ENCODE assay signal across 12 cellular contexts in the genomic region with DNA sequence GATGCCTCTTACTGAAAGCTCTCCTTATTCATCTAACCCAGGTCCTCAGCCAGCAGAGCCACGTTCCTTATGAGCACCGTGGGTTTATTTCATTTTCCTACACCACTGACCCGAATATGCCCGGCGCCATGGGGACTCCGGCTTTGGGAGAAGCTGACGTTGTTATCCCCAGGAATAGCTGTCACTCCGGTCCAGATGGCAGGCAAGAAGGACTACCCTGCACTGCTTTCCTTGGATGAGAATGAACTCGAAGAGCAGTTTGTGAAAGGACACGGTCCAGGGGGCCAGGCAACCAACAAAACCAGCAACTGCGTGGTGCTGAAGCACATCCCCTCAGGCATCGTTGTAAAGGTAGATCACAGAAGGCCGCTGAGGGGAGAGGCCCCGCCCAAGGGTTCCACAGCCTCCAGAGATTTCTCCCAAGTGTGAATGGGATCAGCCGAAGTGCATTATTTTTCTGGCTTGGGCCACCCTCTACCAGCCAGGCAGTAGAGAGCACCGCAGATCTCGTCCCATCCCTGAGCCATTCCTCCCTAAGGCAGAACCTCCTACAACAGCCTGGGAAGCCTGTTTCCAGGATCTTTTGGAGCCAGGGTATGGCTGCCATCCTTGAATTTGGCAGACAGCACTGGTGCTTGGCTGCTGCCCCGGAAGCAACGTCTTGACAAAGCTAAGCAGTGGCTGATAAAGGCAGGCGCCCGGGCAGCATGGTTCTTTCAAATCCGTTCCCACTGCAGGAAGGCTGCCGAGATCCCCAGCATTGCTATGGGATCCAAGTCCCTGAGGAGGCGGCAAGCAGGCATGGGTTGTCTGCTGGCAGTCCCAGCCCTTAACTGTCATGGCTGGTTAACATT. TPM values are rescaled to one million over a fixed set of nuclear protein-coding genes. Genes with fewer than 3 reads are reported as not detected.
DNase-seq lines count a peak whose midpoint lies in the region; ATAC-seq and TF ChIP-seq lines count a peak whose summit lies in the region.
"Had no signal": no experiment of that assay in that cellular context is flagged by ENCODE, and none has a peak within 500 bp of the region (broad histone marks: within the 10 kb centered on the region; RNA-seq: fewer than 3 reads in every experiment).

No MANE protein-coding gene starts in this region.

- H3K4me1 Mint-ChIP-seq in stimulated activated naive CD8-positive, alpha-beta T cell treated with anti-CD3 and anti-CD28 coated beads, Interleukin-15, Interleukin-2, amounts not matched to agents 100 ng/mL and 50 ng/mL, for 24 hours (ENCODE audit: low read depth), result peaks cover 45% of the 10 kb centered on the region
- no peaks in the 10 kb centered on the region for H3K4me1 Mint-ChIP-seq in neural progenitor cell

- H3K27me3 ChIP-seq in dorsolateral prefrontal cortex, result no peaks in the 10 kb centered on the region
- H3K27me3 ChIP-seq in neural progenitor cell, result no peaks in the 10 kb centered on the region
- no peaks in the 10 kb centered on the region for H3K27me3 ChIP-seq in body of pancreas
- H3K27me3 ChIP-seq: pancreas had no signal

- intact Hi-C loops in dorsolateral prefrontal cortex (cut with DNase I) (no loop called here), body of pancreas (cut with DNase I) (no loop called here)

- H2AFZ ChIP-seq in neural progenitor cell (replicated peaks), result no peak overlapping the region

- H3K27ac Mint-ChIP-seq in stimulated activated naive CD8-positive, alpha-beta T cell treated with anti-CD3 and anti-CD28 coated beads, Interleukin-15, Interleukin-2, amounts not matched to agents 100 ng/mL and 50 ng/mL, for 24 hours, result peak overlapping the region; percentile 72
- no peak overlapping the region for H3K27ac Mint-ChIP-seq in neural progenitor cell

- H3K9me3 ChIP-seq in neural progenitor cell (ENCODE audit: low read depth), result no peaks in the 10 kb centered on the region
- no peaks in the 10 kb centered on the region for H3K9me3 ChIP-seq in body of pancreas
- H3K9me3 ChIP-seq: lower lobe of right lung, pancreas had no signal

- no peak for TF ChIP-seq POLR2A in body of pancreas (IDR thresholded peaks at IDR 0.05)

- H3K4me3 ChIP-seq in dorsolateral prefrontal cortex, result peak overlapping the region in 13 of 59 donors; percentile 2 to 24 (median 10)
- H3K4me3 ChIP-seq in neural progenitor cell, result no peak overlapping the region
- no peak overlapping the region for H3K4me3 ChIP-seq in body of pancreas
- H3K4me3 ChIP-seq: lower lobe of right lung, pancreas had no signal

- H3K9ac ChIP-seq in neural progenitor cell, result no peak overlapping the region

- no peaks in the 10 kb centered on the region for H3K9me3 Mint-ChIP-seq in stimulated activated naive CD8-positive, alpha-beta T cell treated with anti-CD3 and anti-CD28 coated beads, Interleukin-15, Interleukin-2, amounts not matched to agents 100 ng/mL and 50 ng/mL, for 24 hours
- peaks cover 7% of the 10 kb centered on the region for H3K9me3 Mint-ChIP-seq in neural progenitor cell
- H3K9me3 Mint-ChIP-seq: central memory CD8-positive, alpha-beta T cell had no signal

- H4K20me1 ChIP-seq in neural progenitor cell (ENCODE audit: low read depth), result no peaks in the 10 kb centered on the region

- H3K4me1 ChIP-seq in neural progenitor cell (no peaks in the 10 kb centered on the region), body of pancreas (peaks cover 19% of the 10 kb centered on the region)

- peaks cover 50% of the 10 kb centered on the region for H3K79me2 ChIP-seq in neural progenitor cell (ENCODE audit: low read depth)

- peak overlapping the region in 54 of 59 donors; percentile 1 to 84 (median 72) for H3K27ac ChIP-seq in dorsolateral prefrontal cortex
- peak overlapping the region; percentile 17 for H3K27ac ChIP-seq in neural progenitor cell
- no peak overlapping the region for H3K27ac ChIP-seq in body of pancreas
- H3K27ac ChIP-seq: lower lobe of right lung, pancreas had no signal

- TF ChIP-seq CTCF in dorsolateral prefrontal cortex (IDR thresholded peaks at IDR 0.05 in 54 of 56, conservative IDR thresholded peaks at IDR 0.05 in 2 of 56; ENCODE audit: low read depth in 1 of 56, partially characterized antibody in 56 of 56) (no peak), neural progenitor cell (IDR thresholded peaks at IDR 0.05) (no peak), body of pancreas (IDR thresholded peaks at IDR 0.05) (no peak)

- WGBS in body of pancreas, 2 donors, result 81 to 84% methylated on average over 20 to 23 of the region's 24 CpGs

- H3K36me3 ChIP-seq in neural progenitor cell (peaks cover 13% of the 10 kb centered on the region), body of pancreas (replicated peaks in 1 of 2; ENCODE audit: insufficient read depth in 1 of 2, low read depth in 2 of 2) (peaks cover 5 to 16% of the 10 kb centered on the region in 2 donors)

- peaks cover 15% of the 10 kb centered on the region for H3F3A ChIP-seq in neural progenitor cell (ENCODE audit: low read depth)

- no peaks in the 10 kb centered on the region for H3K27me3 Mint-ChIP-seq in stimulated activated naive CD8-positive, alpha-beta T cell treated with anti-CD3 and anti-CD28 coated beads, Interleukin-15, Interleukin-2, amounts not matched to agents 100 ng/mL and 50 ng/mL, for 24 hours
- H3K27me3 Mint-ChIP-seq in neural progenitor cell (ENCODE audit: insufficient read depth, low read depth), result peaks cover 2% of the 10 kb centered on the region
- H3K27me3 Mint-ChIP-seq: central memory CD8-positive, alpha-beta T cell had no signal

- H3K4me3 Mint-ChIP-seq in stimulated activated naive CD8-positive, alpha-beta T cell treated with anti-CD3 and anti-CD28 coated beads, Interleukin-15, Interleukin-2, amounts not matched to agents 100 ng/mL and 50 ng/mL, for 24 hours, result no peak overlapping the region
- no peak overlapping the region for H3K4me3 Mint-ChIP-seq in neural progenitor cell
- H3K4me3 Mint-ChIP-seq: central memory CD8-positive, alpha-beta T cell had no signal

- no peak overlapping the region for H3K4me2 ChIP-seq in neural progenitor cell

- no peak for ATAC-seq in stimulated activated naive CD8-positive, alpha-beta T cell treated with anti-CD3 and anti-CD28 coated beads, Interleukin-15, Interleukin-2, amounts not matched to agents 100 U/mL and 50 U/mL, for 24 hours
- ATAC-seq in body of pancreas, result no peak
- ATAC-seq in GM19328 (IDR thresholded peaks at IDR 0.05; ENCODE audit: unreplicated experiment), result no peak
- ATAC-seq: lower lobe of right lung had no signal

- H3K36me3 Mint-ChIP-seq in stimulated activated naive CD8-positive, alpha-beta T cell treated with anti-CD3 and anti-CD28 coated beads, Interleukin-15, Interleukin-2, amounts not matched to agents 100 ng/mL and 50 ng/mL, for 24 hours (ENCODE audit: low read depth), result peaks cover 45% of the 10 kb centered on the region
- H3K36me3 Mint-ChIP-seq in neural progenitor cell, result peaks cover 25% of the 10 kb centered on the region

- no peak for DNase-seq in stimulated activated naive CD8-positive, alpha-beta T cell treated with anti-CD3 and anti-CD28 coated beads, Interleukin-15, Interleukin-2, amounts not matched to agents 100 U/mL and 50 U/mL, for 24 hours
- peak in 6 of 10 donors; percentile 54 to 82 (median 70) for DNase-seq in dorsolateral prefrontal cortex
- no peak for DNase-seq in neural progenitor cell (ENCODE audit: low spot score)
- no peak for DNase-seq in body of pancreas
- DNase-seq in GM19240 (ENCODE audit: insufficient read length, low spot score), result no peak
- no peak for DNase-seq in NCI-H2029 treated with DMSO at 0.1 percent for 48 hours (lab: John Stamatoyannopoulos, UW)
- DNase-seq: lower lobe of right lung, pancreas, SHP77 treated with DMSO at 0.1 percent for 48 hours had no signal

RNA-seq across cellular contexts. Expression of a gene that starts 17.8 kb away (rescaled TPM):
- total RNA-seq in dorsolateral prefrontal cortex, result 100 to 1,000 TPM in 101 of 120 experiments, 10 to 100 TPM in 19; 61.2 to 381 (median 128) TPM
- total RNA-seq in neural progenitor cell (ENCODE audit: low replicate concordance), result 177 and 282 TPM in 2 replicates
- total RNA-seq in body of pancreas, result 10 to 100 TPM; 24.4 to 26.7 TPM

RNA-seq across cellular contexts. Expression of a gene that starts 20.6 kb away (rescaled TPM):
- total RNA-seq in dorsolateral prefrontal cortex (10 to 100 TPM; 13.4 to 27.6 (median 20.0) TPM), neural progenitor cell (ENCODE audit: low replicate concordance) (12.7 and 17.3 TPM in 2 replicates), body of pancreas (1 to 10 TPM; 4.9 to 8.2 TPM)

RNA-seq across cellular contexts. Expression of a gene that starts 20.9 kb away (rescaled TPM):
- 10 to 100 TPM; 36.7 to 91.4 (median 60.7) TPM for total RNA-seq in dorsolateral prefrontal cortex
- total RNA-seq in neural progenitor cell (ENCODE audit: low replicate concordance), result 177 and 302 TPM in 2 replicates
- total RNA-seq in body of pancreas, result 10 to 100 TPM; 13.5 to 42.5 TPM

Comparison
In these comparisons a context has a peak if more than half of its experiments do, and no peak if none do; other contexts are left out.
1. DNase-seq: peak in dorsolateral prefrontal cortex (6 of 10); none in stimulated activated naive CD8-positive, alpha-beta T cell treated with anti-CD3 and anti-CD28 coated beads, Interleukin-15, Interleukin-2, amounts not matched to agents 100 U/mL and 50 U/mL, for 24 hours (single experiment), neural progenitor cell (single experiment), body of pancreas (0 of 4), GM19240 (single experiment) and NCI-H2029 treated with DMSO at 0.1 percent for 48 hours (single experiment).
2. H3K27ac ChIP-seq: peak in dorsolateral prefrontal cortex (54 of 59) and neural progenitor cell (single experiment); none in body of pancreas (0 of 4).